24 cellular contexts compared by ENCODE assay signal in the genomic region with DNA sequence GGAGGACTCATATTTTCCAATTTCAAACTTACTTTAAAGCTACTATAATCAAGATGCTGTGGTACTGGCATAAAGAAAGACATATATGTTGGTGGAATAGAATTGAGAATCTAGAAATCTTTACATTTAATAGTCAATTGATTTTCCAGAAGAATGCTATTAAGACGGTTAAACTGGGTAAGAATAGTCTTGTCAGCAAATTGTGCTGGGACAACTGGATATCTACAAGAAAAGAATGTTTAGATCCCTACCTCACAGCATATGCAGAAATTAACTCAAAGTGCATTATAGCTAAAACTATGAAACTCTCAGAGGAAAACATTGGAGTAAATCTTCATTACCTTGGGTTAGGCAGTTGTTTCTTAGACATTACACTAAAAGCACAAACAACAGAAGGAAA.
"Had no signal": no experiment of that assay in that cellular context is flagged by ENCODE, and none has a peak within 500 bp of the region (broad histone marks: within the 10 kb centered on the region; RNA-seq: fewer than 3 reads in every experiment).

No MANE protein-coding gene starts in this region.

- ATAC-seq: effector memory CD8-positive, alpha-beta T cell; esophagus mucosa; gastrocnemius medialis; heart right ventricle; left cardiac atrium; left lung; left ventricle myocardium superior; lower lobe of right lung; mucosa of descending colon had no signal

- H3K4me3 ChIP-seq: colonic mucosa, esophagus squamous epithelium, gastrocnemius medialis, heart right ventricle, left lung, lower lobe of right lung, mucosa of descending colon had no signal

- H3K27ac ChIP-seq: colonic mucosa, epithelial cell of prostate, esophagus squamous epithelium, gastrocnemius medialis, heart right ventricle, left lung, lower lobe of right lung had no signal

- H3K36me3 ChIP-seq: colonic mucosa, esophagus squamous epithelium, gastrocnemius medialis, heart right ventricle, left lung, lower lobe of right lung had no signal

- DNase-seq: colonic mucosa; cortex of kidney; effector CD8-positive, alpha-beta T cell; effector memory CD8-positive, alpha-beta T cell; endodermal cell; erythroblast; esophagus squamous epithelium; foreskin fibroblast; foreskin melanocyte; gastrocnemius medialis; glutamatergic neuron; head of caudate nucleus; heart right ventricle; hippocampal formation; left cardiac atrium; left lung; left ventricle myocardium superior; lower lobe of right lung; mesenchymal stem cell; mucosa of descending colon had no signal

- H3K9me3 ChIP-seq: colonic mucosa had no signal

- FAIRE-seq: endometrium, keratinocyte had no signal

- H3K4me1 ChIP-seq: colonic mucosa, esophagus squamous epithelium, gastrocnemius medialis, heart right ventricle, left lung, lower lobe of right lung had no signal

- H3K27me3 ChIP-seq: colonic mucosa, esophagus squamous epithelium, gastrocnemius medialis, heart right ventricle, left lung had no signal
